In the genomic region with DNA sequence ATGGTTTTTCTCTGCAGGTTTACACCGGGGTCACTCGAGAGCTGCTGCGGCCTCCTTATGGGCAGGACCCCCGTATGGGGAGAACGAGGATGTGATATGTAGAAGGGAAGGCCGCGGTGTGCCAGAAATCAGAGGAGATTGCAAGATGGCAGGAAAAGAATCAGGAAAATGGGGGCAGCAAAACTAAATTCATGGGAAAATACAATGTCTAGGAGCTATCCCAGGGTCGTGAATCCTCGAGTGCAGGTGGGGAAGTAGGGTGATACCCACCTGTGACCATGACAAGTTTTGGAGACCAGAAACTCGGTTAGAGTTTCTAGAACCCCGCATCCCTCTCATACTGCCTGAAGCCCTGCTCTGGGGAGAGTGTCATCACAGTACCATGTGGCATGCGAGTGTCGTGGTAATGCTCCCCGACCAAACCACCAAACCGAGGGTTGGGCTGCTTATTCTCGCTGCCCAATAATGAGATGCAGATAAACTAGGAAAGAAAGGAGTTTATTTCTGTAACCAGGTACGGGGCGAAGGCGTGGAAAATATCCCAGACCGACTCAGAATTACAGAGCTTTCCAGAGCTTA, we compare ENCODE assay signal across 7 cellular contexts. TPM values are rescaled to one million over a fixed set of nuclear protein-coding genes. Genes with fewer than 3 reads are reported as not detected.
DNase-seq lines count a peak whose midpoint lies in the region; ATAC-seq and TF ChIP-seq lines count a peak whose summit lies in the region.

No MANE protein-coding gene starts in this region.

- H3K4me1 Mint-ChIP-seq in osteocyte (ENCODE audit: unreplicated experiment) = peaks cover 28% of the 10 kb centered on the region

- ATAC-seq in GM18868 (IDR thresholded peaks at IDR 0.05; ENCODE audit: unreplicated experiment) = peak; percentile 15
- ATAC-seq in GM18520 (IDR thresholded peaks at IDR 0.05; ENCODE audit: unreplicated experiment) = no peak

- peaks cover 11% of the 10 kb centered on the region for H3K36me3 Mint-ChIP-seq in osteocyte (ENCODE audit: unreplicated experiment)

- H3K27me3 Mint-ChIP-seq in osteocyte (ENCODE audit: unreplicated experiment) = no peaks in the 10 kb centered on the region

- TF ChIP-seq CTCF in osteocyte (IDR thresholded peaks at IDR 0.05) = no peak

- DNase-seq in HT-29 (ENCODE audit: low spot score) = peak; percentile 48
- peak; percentile 46 to 58 for DNase-seq in activated CD4-positive, alpha-beta T cell treated with anti-CD3 and anti-CD28 coated beads, Interleukin-2, amount 50 U/mL, for 48 hours
- DNase-seq in epithelial cell of prostate (ENCODE audit: low read depth, low spot score) = no peak
- DNase-seq in osteocyte (ENCODE audit: extremely low spot score, unreplicated experiment) = no peak
- no peak for DNase-seq in hippocampal formation (lab: John Stamatoyannopoulos, UW)

- H3K4me3 Mint-ChIP-seq in osteocyte (ENCODE audit: unreplicated experiment) = peak overlapping the region; percentile 90

- H3K27ac Mint-ChIP-seq in osteocyte (ENCODE audit: unreplicated experiment) = peak overlapping the region; percentile 96

- H3K27ac ChIP-seq in epithelial cell of prostate = peak overlapping the region; percentile 74

- H3K9me3 Mint-ChIP-seq in osteocyte (ENCODE audit: unreplicated experiment) = no peaks in the 10 kb centered on the region

RNA-seq across cellular contexts. Expression of gene TRNT1, which starts 0.8 kb away (rescaled TPM):
- total RNA-seq in HT-29 (2014; rRNA removed; shearing (Covaris generic)) = 24.6 and 31.1 TPM in 2 replicates
- total RNA-seq in osteocyte = 28.1 and 38.4 TPM in 2 replicates

RNA-seq across cellular contexts. Expression of gene IL5RA, which starts 17.3 kb away (rescaled TPM):
- not detected in 2 replicates for total RNA-seq in HT-29 (2014; rRNA removed; shearing (Covaris generic))
- not detected in 2 replicates for total RNA-seq in osteocyte

RNA-seq across cellular contexts. Expression of gene CRBN, which starts 52.0 kb away (rescaled TPM):
- 6.4 and 8.4 TPM in 2 replicates for total RNA-seq in HT-29 (2014; rRNA removed; shearing (Covaris generic))
- 41.7 and 42.6 TPM in 2 replicates for total RNA-seq in osteocyte

Comparison
In these comparisons a context has a peak if more than half of its experiments do, and no peak if none do; other contexts are left out.
1. DNase-seq: peak in HT-29 (single experiment) and activated CD4-positive, alpha-beta T cell treated with anti-CD3 and anti-CD28 coated beads, Interleukin-2, amount 50 U/mL, for 48 hours (2 of 2); none in epithelial cell of prostate (single experiment), osteocyte (single experiment) and hippocampal formation (0 of 2).